Comparison of ENCODE assay signal across 8 cellular contexts in the genomic region with DNA sequence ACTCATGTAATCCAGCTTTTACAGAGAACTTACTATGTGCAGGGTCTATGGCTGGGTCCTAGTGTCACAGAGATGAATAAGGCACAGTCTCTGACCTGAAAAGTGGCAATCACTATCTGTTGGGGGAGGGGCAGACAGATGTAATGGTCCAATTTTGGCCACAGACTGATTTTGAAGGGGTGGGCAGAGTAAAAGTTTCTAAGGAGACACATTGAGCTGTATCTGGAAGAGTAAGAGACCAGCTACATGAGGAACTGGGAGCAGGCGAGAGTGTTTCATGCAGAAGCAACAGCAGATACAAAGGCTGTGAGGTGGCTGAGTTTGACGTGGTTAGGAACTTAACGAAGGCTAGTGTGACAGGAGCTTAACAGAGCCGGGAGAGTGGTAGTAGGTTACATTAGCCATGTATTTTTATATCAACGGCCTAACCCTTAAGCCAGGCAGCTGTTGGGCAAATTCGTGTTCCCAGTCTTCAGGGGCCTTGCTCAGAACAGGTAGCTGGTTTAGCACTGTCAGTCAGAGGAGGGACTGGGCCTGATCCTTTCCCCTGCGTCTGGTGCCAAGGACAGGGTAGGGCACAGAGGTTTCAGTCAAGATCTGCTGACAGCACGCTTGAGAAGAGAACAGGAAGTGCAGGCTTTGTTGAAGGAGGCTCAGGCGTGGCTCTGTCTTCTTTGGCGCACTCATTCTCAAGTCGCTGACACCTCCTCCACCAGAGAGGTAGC. TPM values are rescaled to one million over a fixed set of nuclear protein-coding genes. Genes with fewer than 3 reads are reported as not detected.
A peak's percentile ranks its signal among the peaks of the same experiment; 100 is the strongest.
DNase-seq lines count a peak whose midpoint lies in the region; ATAC-seq and TF ChIP-seq lines count a peak whose summit lies in the region.

No MANE protein-coding gene starts in this region.

- H2BK20ac ChIP-seq in H9 (ENCODE audit: low read depth, low read length, poor library complexity, severe bottlenecking) = no peak overlapping the region

- no peaks in the 10 kb centered on the region for H3K79me1 ChIP-seq in H9 (ENCODE audit: insufficient read depth, low read depth, low read length, poor library complexity, severe bottlenecking)

- H3K79me2 ChIP-seq in H9 (ENCODE audit: insufficient read depth, low read length) = no peaks in the 10 kb centered on the region

- no CpG with 5 or more reads among the region's 11 CpGs for WGBS in H9 (ENCODE audit: extremely low coverage, insufficient read length, low lambda C conversion rate)

- H3K18ac ChIP-seq in H9 (ENCODE audit: insufficient read length, low read depth, low read length) = no peak overlapping the region

- no peak overlapping the region for H3T11ph ChIP-seq in H9 (ENCODE audit: low read length)

- peaks cover 30 to 38% of the 10 kb centered on the region in 2 experiments for H3K4me1 Mint-ChIP-seq in H9

- no peak overlapping the region for H4K91ac ChIP-seq in H9 (ENCODE audit: insufficient read length, low read depth, low read length)

- H4K5ac ChIP-seq in H9 (ENCODE audit: insufficient read length, low read depth, low read length) = peak overlapping the region; percentile 3

- H3K4me2 ChIP-seq in H9 (ENCODE audit: insufficient read depth, insufficient read length, low read length) = peak overlapping the region; percentile 40

- H3K4ac ChIP-seq in H9 (ENCODE audit: low read depth, low read length) = no peak overlapping the region

- H3K56ac ChIP-seq in H9 (ENCODE audit: insufficient read length, low read depth, low read length) = no peak overlapping the region

- ATAC-seq in HG03457 (IDR thresholded peaks at IDR 0.05; ENCODE audit: unreplicated experiment) = no peak

- TF ChIP-seq POLR2A in NB4 (IDR thresholded peaks at IDR 0.05; ENCODE audit: extremely low read depth, insufficient read length) = no peak

- no peaks in the 10 kb centered on the region for H3K9me3 Mint-ChIP-seq in H9

- DNase-seq in GDM1 (lab: John Stamatoyannopoulos, UW) (peak; percentile 62), H9 (no peak), NB4 (ENCODE audit: low read depth) (peak; percentile 79), head of caudate nucleus (peak in 36 of 42 donors; percentile 21 to 75 (median 50)), A673 (ENCODE audit: low spot score) (no peak)
- peak; percentile 52 for DNase-seq in activated CD8-positive, alpha-beta memory T cell treated with anti-CD3 and anti-CD28 coated beads, Interleukin-2, amount 50 U/mL, for 4 hours
- DNase-seq in stimulated activated CD4-positive, alpha-beta T cell treated with anti-CD3 and anti-CD28 coated beads, Interleukin-12 subunit alpha, Interleukin-12 subunit beta, amount 100 ng/mL, for 24 hours (ENCODE audit: low read depth in 2 of 2) = peak; percentile 45 to 46

- BruUV-seq in A673 (replicated peaks; lab: Mats Ljungman, UMichigan) = no TSS peak

- CTCF ChIA-PET in A673 (lab: Charles Lee) = interaction anchor here (0.5 to 2.2 kb wide), 6 partner anchors 11 to 400 kb away, joined by 3 to 31 read pairs (median 10); a partner anchor contains a TSS

- H3K27me3 ChIP-seq in H9 (ENCODE audit: insufficient read depth, low read length) = no peaks in the 10 kb centered on the region; the same call in 1 of the 2 replicates
- no peaks in the 10 kb centered on the region for H3K27me3 ChIP-seq in A673 (replicated peaks; ENCODE audit: insufficient read depth, low read depth, low read length, poor library complexity)

- peaks cover 12% of the 10 kb centered on the region for H3K23me2 ChIP-seq in H9 (ENCODE audit: insufficient read length, low read depth, low read length, poor library complexity, severe bottlenecking)

- TF ChIP-seq CTCF in H9 (conservative IDR thresholded peaks at IDR 0.05) (no peak), NB4 (IDR thresholded peaks at IDR 0.05; ENCODE audit: low read depth, low read length) (no peak), A673 (conservative IDR thresholded peaks at IDR 0.05; ENCODE audit: low read depth, low read length) (no peak)

- no peak overlapping the region for H4K8ac ChIP-seq in H9 (replicated peaks; ENCODE audit: insufficient read length, low read depth, low read length)

- H3K23ac ChIP-seq in H9 (ENCODE audit: insufficient read length, low read depth, low read length) = no peak overlapping the region

- H2AK5ac ChIP-seq in H9 (ENCODE audit: insufficient read length, low read length) = no peak overlapping the region

- intact Hi-C loops in head of caudate nucleus (cut with DNase I) (loop anchor here (2.0 kb wide), 1 partner anchor 219 kb away; no protein-coding TSS in a partner anchor), A673 (cut with micrococcal nuclease; ENCODE audit: unreplicated experiment) (loop anchor here (1.0 kb wide), 1 partner anchor 218 kb away; no protein-coding TSS in a partner anchor)

- no peaks in the 10 kb centered on the region for H3K9me3 ChIP-seq in H9 (ENCODE audit: control insufficient read depth, low read depth, low read length)
- no peaks in the 10 kb centered on the region for H3K9me3 ChIP-seq in A673 (ENCODE audit: low read depth, low read length, poor library complexity, severe bottlenecking)

- H2AFZ ChIP-seq in H9 (ENCODE audit: low read length) = peak overlapping the region; percentile 86

- peak overlapping the region in 2 of 3 experiments; percentile 15 to 47; a peak in 1 of 7 replicates for H3K27ac Mint-ChIP-seq in H9

- no peak overlapping the region for H2BK15ac ChIP-seq in H9 (ENCODE audit: low read depth, low read length)

- H3K4me3 ChIP-seq in NB4 (ENCODE audit: low read depth, low read length) = peak overlapping the region; percentile 47
- no peak overlapping the region for H3K4me3 ChIP-seq in A673 (ENCODE audit: low read depth, low read length, poor library complexity, severe bottlenecking)

- no peak overlapping the region for H3K14ac ChIP-seq in H9 (ENCODE audit: insufficient read depth, low read length)

- no peak overlapping the region for H2BK5ac ChIP-seq in H9 (ENCODE audit: insufficient read length, low read length)

- no peak overlapping the region for H3K9ac ChIP-seq in H9 (ENCODE audit: extremely low read depth, insufficient read length, low read length)

- POLR2A ChIA-PET in A673 (lab: Charles Lee; ENCODE audit: low non-redundant PET) = no interaction called here

- H2BK12ac ChIP-seq in H9 (ENCODE audit: insufficient read length, low read depth, low read length) = no peak overlapping the region

- H2BK120ac ChIP-seq in H9 (ENCODE audit: low read depth, low read length, poor library complexity, severe bottlenecking) = no peak overlapping the region

- H3K4me1 ChIP-seq in H9 (ENCODE audit: insufficient read depth, low read length) = peaks cover 2% of the 10 kb centered on the region; the same call in 1 of the 2 replicates
- peaks cover 13% of the 10 kb centered on the region for H3K4me1 ChIP-seq in A673 (ENCODE audit: insufficient read depth, low read length, poor library complexity, severe bottlenecking)

- H3K36me3 ChIP-seq in A673 (ENCODE audit: insufficient read depth, low read length, poor library complexity, severe bottlenecking) = no peaks in the 10 kb centered on the region

- H3K27ac ChIP-seq in H9 (ENCODE audit: insufficient read length, low read depth, low read length) (no peak overlapping the region), A673 (ENCODE audit: low read depth, low read length, poor library complexity, severe bottlenecking) (no peak overlapping the region)

- peak overlapping the region; percentile 85 to 87 for H3K4me3 Mint-ChIP-seq in H9

- peaks cover 19% of the 10 kb centered on the region for H3K27me3 Mint-ChIP-seq in H9 (ENCODE audit: low read depth)

- no peaks in the 10 kb centered on the region; a peak in 1 of 7 replicates for H3K36me3 Mint-ChIP-seq in H9 (ENCODE audit: insufficient read depth in 1 of 3, low read depth in 3 of 3)

- H4K20me1 ChIP-seq in H9 (ENCODE audit: control insufficient read depth, insufficient read depth, insufficient read length) = no peaks in the 10 kb centered on the region

RNA-seq across cellular contexts. Expression of a gene that starts 1.4 kb away (rescaled TPM):
- total RNA-seq in H9 (2021) = 15.2 and 15.6 TPM in 2 replicates
- 14.2 and 18.6 TPM in 2 replicates for total RNA-seq in A673 (2021)

RNA-seq across cellular contexts. Expression of a gene that starts 13.3 kb away (rescaled TPM):
- total RNA-seq in H9 (2021) (24.9 and 26.4 TPM in 2 replicates), A673 (2021) (27.6 and 33.9 TPM in 2 replicates)

RNA-seq across cellular contexts. Expression of a gene that starts 45.7 kb away (rescaled TPM):
- 36.1 and 37.4 TPM in 2 replicates for total RNA-seq in H9 (2021)
- total RNA-seq in A673 (2021) = 16.2 and 21.3 TPM in 2 replicates

RNA-seq across cellular contexts. Expression of a gene that starts 56.7 kb away (rescaled TPM):
- total RNA-seq in H9 (2021) = 105 and 106 TPM in 2 replicates
- 74.8 and 82.4 TPM in 2 replicates for total RNA-seq in A673 (2021)

Comparison
In these comparisons a context has a peak if more than half of its experiments do, and no peak if none do; other contexts are left out.
1. DNase-seq: peak in GDM1 (single experiment), NB4 (single experiment), activated CD8-positive, alpha-beta memory T cell treated with anti-CD3 and anti-CD28 coated beads, Interleukin-2, amount 50 U/mL, for 4 hours (single experiment), head of caudate nucleus (36 of 42) and stimulated activated CD4-positive, alpha-beta T cell treated with anti-CD3 and anti-CD28 coated beads, Interleukin-12 subunit alpha, Interleukin-12 subunit beta, amount 100 ng/mL, for 24 hours (2 of 2); none in H9 (single experiment) and A673 (single experiment).